In the genomic region with DNA sequence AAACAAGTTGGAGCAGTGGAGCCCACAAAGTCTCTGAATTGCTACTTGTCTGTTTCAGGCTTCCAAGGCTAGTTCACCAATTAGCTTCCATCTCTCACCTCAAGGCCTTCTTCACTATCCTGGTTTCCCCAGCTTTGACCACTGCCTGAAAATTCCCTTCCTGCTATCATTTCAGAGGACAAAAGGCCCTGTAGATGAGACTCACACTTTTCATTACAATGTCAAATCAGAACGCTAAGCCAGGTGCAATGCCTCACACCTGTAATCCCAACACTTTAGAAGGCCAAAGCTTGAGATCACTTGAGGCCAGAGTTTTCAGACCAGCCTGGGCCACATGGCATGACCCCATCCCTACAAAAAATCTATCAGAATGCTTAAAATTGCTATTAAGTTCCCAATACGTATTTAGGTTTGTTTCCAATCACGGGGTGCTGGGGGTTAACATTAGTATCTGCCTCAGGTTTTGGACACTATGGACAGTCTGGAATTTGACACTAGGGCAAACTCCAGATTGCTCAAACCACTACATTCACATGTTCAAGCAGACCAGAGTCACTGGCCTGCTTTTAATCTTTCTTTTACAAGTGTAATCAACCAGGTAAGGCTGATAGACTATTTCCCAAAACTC, we compare ENCODE assay signal across 11 cellular contexts. TPM values are rescaled to one million over a fixed set of nuclear protein-coding genes. Genes with fewer than 3 reads are reported as not detected.
DNase-seq lines count a peak whose midpoint lies in the region; ATAC-seq and TF ChIP-seq lines count a peak whose summit lies in the region.
"Had no signal": no experiment of that assay in that cellular context is flagged by ENCODE, and none has a peak within 500 bp of the region (broad histone marks: within the 10 kb centered on the region; RNA-seq: fewer than 3 reads in every experiment).

No MANE protein-coding gene starts in this region.

- peaks cover 67% of the 10 kb centered on the region for H3K4me1 Mint-ChIP-seq in activated naive CD8-positive, alpha-beta T cell treated with anti-CD3 and anti-CD28 coated beads, Interleukin-2, amount 10 ng/mL, durations not matched to agents 7 days and 5 days
- H3K4me1 Mint-ChIP-seq in natural killer cell treated with Interleukin-12 subunit alpha and Interleukin-12 subunit beta and Interleukin-15 and Interleukin-18, amount 100 ng/mL, for 72 hours (ENCODE audit: low read depth in 2 of 2), result peaks cover 75 to 89% of the 10 kb centered on the region in 2 donors

- no peak for TF ChIP-seq POLR2A in Peyer's patch (IDR thresholded peaks at IDR 0.05)

- H3K9me3 Mint-ChIP-seq in activated naive CD8-positive, alpha-beta T cell treated with anti-CD3 and anti-CD28 coated beads, Interleukin-2, amount 10 ng/mL, durations not matched to agents 7 days and 5 days, result no peaks in the 10 kb centered on the region
- H3K9me3 Mint-ChIP-seq in natural killer cell treated with Interleukin-12 subunit alpha and Interleukin-12 subunit beta and Interleukin-15 and Interleukin-18, amount 100 ng/mL, for 72 hours, result peaks cover 4% of the 10 kb centered on the region

- no peaks in the 10 kb centered on the region for H3K27me3 Mint-ChIP-seq in activated naive CD8-positive, alpha-beta T cell treated with anti-CD3 and anti-CD28 coated beads, Interleukin-2, amount 10 ng/mL, durations not matched to agents 7 days and 5 days
- H3K27me3 Mint-ChIP-seq in natural killer cell treated with Interleukin-12 subunit alpha and Interleukin-12 subunit beta and Interleukin-15 and Interleukin-18, amount 100 ng/mL, for 72 hours, result no peaks in the 10 kb centered on the region

- H3K9ac ChIP-seq in DND-41 (ENCODE audit: low read depth, low read length), result no peak overlapping the region

- H3K4me3 Mint-ChIP-seq in activated naive CD8-positive, alpha-beta T cell treated with anti-CD3 and anti-CD28 coated beads, Interleukin-2, amount 10 ng/mL, durations not matched to agents 7 days and 5 days, result peak overlapping the region; percentile 66
- peak overlapping the region; percentile 73 for H3K4me3 Mint-ChIP-seq in natural killer cell treated with Interleukin-12 subunit alpha and Interleukin-12 subunit beta and Interleukin-15 and Interleukin-18, amount 100 ng/mL, for 72 hours

- POLR2A ChIA-PET in activated naive CD8-positive, alpha-beta T cell treated with anti-CD3 and anti-CD28 coated beads, Interleukin-2, amount 10 ng/mL, durations not matched to agents 7 days and 5 days (lab: Charles Lee), result interaction anchor here (0.6 to 0.7 kb wide), 2 partner anchors 25 to 89 kb away, joined by 3 read pairs; no protein-coding TSS in a partner anchor

- H3K4me3 ChIP-seq in DND-41 (ENCODE audit: low read depth in 1 of 2, low read length in 2 of 2), result no peak overlapping the region
- no peak overlapping the region for H3K4me3 ChIP-seq in Peyer's patch

- peak overlapping the region; percentile 77 for H3K27ac Mint-ChIP-seq in activated naive CD8-positive, alpha-beta T cell treated with anti-CD3 and anti-CD28 coated beads, Interleukin-2, amount 10 ng/mL, durations not matched to agents 7 days and 5 days
- peak overlapping the region; percentile 75 to 83 for H3K27ac Mint-ChIP-seq in natural killer cell treated with Interleukin-12 subunit alpha and Interleukin-12 subunit beta and Interleukin-15 and Interleukin-18, amount 100 ng/mL, for 72 hours

- H3K4me2 ChIP-seq in DND-41 (ENCODE audit: insufficient read depth, low read length), result peak overlapping the region; percentile 85; the same call in 1 of the 2 replicates

- peaks cover 45% of the 10 kb centered on the region for H3K36me3 Mint-ChIP-seq in activated naive CD8-positive, alpha-beta T cell treated with anti-CD3 and anti-CD28 coated beads, Interleukin-2, amount 10 ng/mL, durations not matched to agents 7 days and 5 days
- peaks cover 61% of the 10 kb centered on the region for H3K36me3 Mint-ChIP-seq in natural killer cell treated with Interleukin-12 subunit alpha and Interleukin-12 subunit beta and Interleukin-15 and Interleukin-18, amount 100 ng/mL, for 72 hours

- no peak for TF ChIP-seq CTCF in DND-41 (IDR thresholded peaks at IDR 0.05; ENCODE audit: borderline replicate concordance, extremely low read depth, low read length, poor library complexity, severe bottlenecking)
- no peak for TF ChIP-seq CTCF in Peyer's patch (IDR thresholded peaks at IDR 0.05)

- H4K20me1 ChIP-seq in DND-41 (ENCODE audit: insufficient read depth, low read length), result peaks cover 80% of the 10 kb centered on the region

- DNase-seq in DND-41 (no peak), HT-29 (ENCODE audit: low spot score) (peak; percentile 33), NCI-H187 (lab: John Stamatoyannopoulos, UW) (no peak), Ammon's horn (ENCODE audit: low spot score) (no peak), Peyer's patch (no peak), occipital lobe (lab: John Stamatoyannopoulos, UW) (no peak)
- DNase-seq in activated naive CD8-positive, alpha-beta T cell treated with anti-CD3 and anti-CD28 coated beads, Interleukin-2, amount 10 ng/mL, durations not matched to agents 7 days and 5 days, result no peak
- no peak for DNase-seq in natural killer cell treated with Interleukin-12 subunit alpha and Interleukin-12 subunit beta and Interleukin-15 and Interleukin-18, amount 100 ng/mL, for 72 hours (ENCODE audit: low spot score)
- DNase-seq: amygdala, kidney glomerular epithelial cell, NCI-H1105 treated with DMSO at 0.1 percent for 48 hours had no signal

- no peak overlapping the region for H2AFZ ChIP-seq in DND-41 (ENCODE audit: low read depth, low read length)

- H3K27me3 ChIP-seq in DND-41 (ENCODE audit: insufficient read depth, low read length, poor library complexity), result no peaks in the 10 kb centered on the region
- no peaks in the 10 kb centered on the region for H3K27me3 ChIP-seq in Peyer's patch

- H3K4me1 ChIP-seq in DND-41 (ENCODE audit: insufficient read depth, low read length) (peaks cover 68% of the 10 kb centered on the region), Peyer's patch (peaks cover 3 to 48% (median 10%) of the 10 kb centered on the region in 4 donors)

- H3K36me3 ChIP-seq in DND-41 (ENCODE audit: insufficient read depth, low read length) (peaks cover 68% of the 10 kb centered on the region), Peyer's patch (peaks cover 0 to 51% (median 0%) of the 10 kb centered on the region in 3 donors)

- no peak for ATAC-seq in DND-41 (ENCODE audit: insufficient read depth, low read depth)
- ATAC-seq in activated naive CD8-positive, alpha-beta T cell treated with anti-CD3 and anti-CD28 coated beads, Interleukin-2, amount 10 ng/mL, durations not matched to agents 7 days and 5 days (ENCODE audit: low read depth), result no peak
- no peak for ATAC-seq in natural killer cell treated with Interleukin-12 subunit alpha and Interleukin-12 subunit beta and Interleukin-15 and Interleukin-18, amount 100 ng/mL, for 72 hours

- H3K79me2 ChIP-seq in DND-41 (ENCODE audit: insufficient read depth, low read length), result peaks cover 45% of the 10 kb centered on the region

- H3K9me3 ChIP-seq in DND-41 (ENCODE audit: insufficient read depth, low read length, severe bottlenecking), result no peaks in the 10 kb centered on the region
- no peaks in the 10 kb centered on the region for H3K9me3 ChIP-seq in Peyer's patch

- H3K27ac ChIP-seq in DND-41 (ENCODE audit: low read length) (peak overlapping the region; percentile 73; the same call in 1 of the 2 replicates), Peyer's patch (peak overlapping the region in 1 of 4 donors; percentile 25)

RNA-seq across cellular contexts. Expression of a gene that starts 5.5 kb away (rescaled TPM):
- total RNA-seq in HT-29 (2014; rRNA removed; shearing (Covaris generic)), result 1,597 and 1,598 TPM in 2 replicates
- 1,000 to 10,000 TPM; 5,393 to 5,681 TPM for total RNA-seq in activated naive CD8-positive, alpha-beta T cell treated with anti-CD3 and anti-CD28 coated beads, Interleukin-2, amount 10 ng/mL, durations not matched to agents 7 days and 5 days
- total RNA-seq in natural killer cell treated with Interleukin-12 subunit alpha and Interleukin-12 subunit beta and Interleukin-15 and Interleukin-18, amount 100 ng/mL, for 72 hours, result 1,000 to 10,000 TPM; 1,832 to 3,365 TPM
- total RNA-seq in Peyer's patch (1,000 to 10,000 TPM; 1,719 to 2,278 (median 1,854) TPM), occipital lobe (2,066 TPM)
